In the genomic region with DNA sequence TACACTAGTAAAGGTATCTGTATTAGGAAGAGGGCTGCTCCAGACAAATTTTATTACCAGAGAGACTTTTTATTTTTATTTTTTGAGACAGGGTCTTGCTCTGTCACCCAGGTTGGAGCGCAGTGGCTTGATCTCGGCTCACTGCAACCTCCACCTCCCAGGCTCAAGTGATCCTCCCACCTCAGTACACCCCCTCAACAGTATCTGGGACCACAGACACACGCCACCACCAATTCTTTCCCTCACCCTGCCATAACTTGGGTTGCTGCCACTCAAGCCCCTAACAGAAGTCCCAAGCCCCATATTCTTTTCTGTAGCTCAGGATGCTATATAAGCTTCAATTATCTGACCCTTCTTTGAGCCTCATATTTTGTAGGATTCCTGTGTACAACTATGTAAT, we compare ENCODE assay signal across 11 cellular contexts. TPM values are rescaled to one million over a fixed set of nuclear protein-coding genes. Genes with fewer than 3 reads are reported as not detected.
A peak's percentile ranks its signal among the peaks of the same experiment; 100 is the strongest.
DNase-seq lines count a peak whose midpoint lies in the region; ATAC-seq, FAIRE-seq and TF ChIP-seq lines count a peak whose summit lies in the region.
"Had no signal": no experiment of that assay in that cellular context is flagged by ENCODE, and none has a peak within 500 bp of the region (broad histone marks: within the 10 kb centered on the region; RNA-seq: fewer than 3 reads in every experiment).

No MANE protein-coding gene starts in this region.

- peaks cover 3% of the 10 kb centered on the region for H3K9me3 Mint-ChIP-seq in natural killer cell treated with Interleukin-12 subunit alpha and Interleukin-12 subunit beta and Interleukin-15 and Interleukin-18, amount 100 ng/mL, for 72 hours

- ATAC-seq in HepG2 (no peak), right lobe of liver (no peak), body of pancreas (no peak), GM21528 (IDR thresholded peaks at IDR 0.05; ENCODE audit: low FRiP score, unreplicated experiment) (no peak), GM18858 (IDR thresholded peaks at IDR 0.05; ENCODE audit: unreplicated experiment) (no peak)
- no peak for ATAC-seq in natural killer cell treated with Interleukin-12 subunit alpha and Interleukin-12 subunit beta and Interleukin-15 and Interleukin-18, amount 100 ng/mL, for 72 hours

- no peak overlapping the region for H2AFZ ChIP-seq in HepG2 (ENCODE audit: low read length)

- H3K27me3 ChIP-seq in HepG2 (ENCODE audit: control insufficient read depth in 1 of 2, insufficient read depth in 2 of 2, low read length in 2 of 2) (no peaks in the 10 kb centered on the region; a peak in 1 of 5 replicates), right lobe of liver (no peaks in the 10 kb centered on the region), body of pancreas (no peaks in the 10 kb centered on the region), vagina (no peaks in the 10 kb centered on the region)

- CTCF ChIA-PET in HepG2 (lab: Yijun Ruan, JAX; ENCODE audit: low intra/inter-chr PET ratio, low total read pairs): no interaction called here

- no TSS peak for BruUV-seq in HepG2 (replicated peaks; lab: Mats Ljungman, UMichigan)

- H3K36me3 ChIP-seq in HepG2 (replicated peaks in 1 of 2; ENCODE audit: control insufficient read depth in 1 of 2, insufficient read depth in 2 of 2, low read length in 2 of 2): peaks cover 24 to 76% of the 10 kb centered on the region in 2 experiments
- no peaks in the 10 kb centered on the region for H3K36me3 ChIP-seq in right lobe of liver
- no peaks in the 10 kb centered on the region for H3K36me3 ChIP-seq in body of pancreas (replicated peaks in 1 of 2; ENCODE audit: insufficient read depth in 1 of 2, low read depth in 2 of 2)
- H3K36me3 ChIP-seq in vagina: peaks cover 0 to 13% of the 10 kb centered on the region in 2 donors

- H3K36me3 Mint-ChIP-seq in natural killer cell treated with Interleukin-12 subunit alpha and Interleukin-12 subunit beta and Interleukin-15 and Interleukin-18, amount 100 ng/mL, for 72 hours: peaks cover 67% of the 10 kb centered on the region

- no peak for TF ChIP-seq EP300 in HepG2 (IDR thresholded peaks at IDR 0.05; ENCODE audit: low read depth in 2 of 2, low read length in 2 of 2)
- no peak for TF ChIP-seq EP300 in HepG2 (CRISPR knock-in tag; IDR thresholded peaks at IDR 0.05; ENCODE audit: borderline replicate concordance)

- H3K27ac Mint-ChIP-seq in natural killer cell treated with Interleukin-12 subunit alpha and Interleukin-12 subunit beta and Interleukin-15 and Interleukin-18, amount 100 ng/mL, for 72 hours: peak overlapping the region; percentile 86 to 99

- WGBS in HepG2 (ENCODE audit: low lambda C conversion rate): 62% methylated on average over 3 of the region's 3 CpGs
- WGBS in right lobe of liver (ENCODE audit: insufficient coverage, low coverage, low lambda C conversion rate, missing lambda C conversion rate): 36% methylated on average over 2 of the region's 3 CpGs
- WGBS in body of pancreas, 2 donors: 59% methylated on average over 3 of the region's 3 CpGs

- peaks cover 98% of the 10 kb centered on the region for H3K79me2 ChIP-seq in HepG2 (ENCODE audit: insufficient read depth, low read length)

- H3K4me3 ChIP-seq in HepG2 (replicated peaks in 1 of 3; ENCODE audit: insufficient read depth in 1 of 3, low read depth in 2 of 3, low read length in 3 of 3) (peak overlapping the region; percentile 45 to 50 (median 49); a peak in 4 of 6 replicates), right lobe of liver (no peak overlapping the region), body of pancreas (no peak overlapping the region), vagina (no peak overlapping the region)

- H3K27me3 Mint-ChIP-seq in natural killer cell treated with Interleukin-12 subunit alpha and Interleukin-12 subunit beta and Interleukin-15 and Interleukin-18, amount 100 ng/mL, for 72 hours: no peaks in the 10 kb centered on the region

- H3K4me1 Mint-ChIP-seq in natural killer cell treated with Interleukin-12 subunit alpha and Interleukin-12 subunit beta and Interleukin-15 and Interleukin-18, amount 100 ng/mL, for 72 hours (ENCODE audit: low read depth in 2 of 2): peaks cover 69 to 90% of the 10 kb centered on the region in 2 donors

- in situ Hi-C loops in HepG2 (cut with HindIII; ENCODE audit: extremely low pct_ligation_motif_present, low pct_unique_long_range_greater_than_20kb): no loop called here

- peak overlapping the region; percentile 38 for H3K27ac ChIP-seq in HepG2 (ENCODE audit: extremely low read length, insufficient read depth, low read length)
- no peak overlapping the region for H3K27ac ChIP-seq in right lobe of liver
- peak overlapping the region in 3 of 4 donors; percentile 94 to 98 (median 96) for H3K27ac ChIP-seq in body of pancreas
- peak overlapping the region; percentile 99 for H3K27ac ChIP-seq in vagina

- POLR2A ChIA-PET in HepG2 (lab: Yijun Ruan, JAX): interaction anchor here (0.6 to 33.2 kb wide), 8 partner anchors 12 to 111 kb away, joined by 3 to 2822 read pairs (median 12); a partner anchor contains a TSS

- H3K4me2 ChIP-seq in HepG2 (ENCODE audit: low read depth, low read length): peak overlapping the region; percentile 83

- peak overlapping the region; percentile 98 for H3K4me3 Mint-ChIP-seq in natural killer cell treated with Interleukin-12 subunit alpha and Interleukin-12 subunit beta and Interleukin-15 and Interleukin-18, amount 100 ng/mL, for 72 hours

- peak overlapping the region; percentile 17; the same call in 1 of the 2 replicates for H3K9ac ChIP-seq in HepG2 (ENCODE audit: insufficient read depth, low read depth, low read length)

- no peaks in the 10 kb centered on the region for H3K9me3 ChIP-seq in HepG2 (ENCODE audit: low read length)
- no peaks in the 10 kb centered on the region for H3K9me3 ChIP-seq in right lobe of liver
- no peaks in the 10 kb centered on the region for H3K9me3 ChIP-seq in body of pancreas
- no peaks in the 10 kb centered on the region for H3K9me3 ChIP-seq in vagina

- peaks cover 11% of the 10 kb centered on the region; the same call in 1 of the 2 replicates for H4K20me1 ChIP-seq in HepG2 (ENCODE audit: insufficient read depth, low read length)

- H3K4me1 ChIP-seq in HepG2 (ENCODE audit: insufficient read depth, low read length) (peaks cover 99% of the 10 kb centered on the region), right lobe of liver (peaks cover 0 to 74% (median 40%) of the 10 kb centered on the region in 4 donors), body of pancreas (peaks cover 94% of the 10 kb centered on the region), vagina (peaks cover 100% of the 10 kb centered on the region)

- TF ChIP-seq CTCF in HepG2 (CRISPR knock-in tag; IDR thresholded peaks at IDR 0.05) (no peak), right lobe of liver (IDR thresholded peaks at IDR 0.05) (no peak), body of pancreas (IDR thresholded peaks at IDR 0.05) (no peak), vagina (IDR thresholded peaks at IDR 0.05) (no peak)

- no peak for FAIRE-seq in HepG2 (lab: Jason Lieb, UNC)
- FAIRE-seq: D721Med had no signal

- DNase-seq in HepG2 (ENCODE audit: low spot score) (no peak), right lobe of liver (no peak), body of pancreas (no peak), vagina (ENCODE audit: extremely low spot score in 2 of 2) (no peak), NCI-H748 (lab: John Stamatoyannopoulos, UW; ENCODE audit: unreplicated experiment) (no peak)
- no peak for DNase-seq in natural killer cell treated with Interleukin-12 subunit alpha and Interleukin-12 subunit beta and Interleukin-15 and Interleukin-18, amount 100 ng/mL, for 72 hours (ENCODE audit: low spot score)
- DNase-seq: islet precursor cell; stimulated activated naive CD4-positive, alpha-beta T cell had no signal

- TF ChIP-seq POLR2A in HepG2 (IDR thresholded peaks at IDR 0.05; ENCODE audit: insufficient read depth in 1 of 2, low read depth in 2 of 2, low read length in 2 of 2) (no peak), right lobe of liver (IDR thresholded peaks at IDR 0.05) (no peak), body of pancreas (IDR thresholded peaks at IDR 0.05) (no peak), vagina (IDR thresholded peaks at IDR 0.05) (no peak)

- no peak for TF ChIP-seq RAD21 in HepG2 (CRISPR knock-in tag; IDR thresholded peaks at IDR 0.05)

- intact Hi-C loops in HepG2 (cut with micrococcal nuclease; ENCODE audit: unreplicated experiment) (no loop called here), right lobe of liver (cut with DNase I) (no loop called here), body of pancreas (cut with DNase I) (no loop called here), vagina (cut with DNase I) (no loop called here)

RNA-seq across cellular contexts. Expression of a gene that starts 6.9 kb away (rescaled TPM):
- total RNA-seq in HepG2 (2016; rRNA removed; fragmentation: Illumina TruSeq; extraction: Trizol): 164 and 200 TPM in 2 replicates
- 60.9 and 61.0 TPM in 2 replicates for total RNA-seq in HepG2 (2016; cell fraction: cytosol; rRNA removed; fragmentation: Illumina TruSeq; extraction: Trizol; ENCODE audit: low read depth)
- 169 and 173 TPM in 2 replicates for total RNA-seq in HepG2 (2016; cell fraction: insoluble cytoplasmic fraction; rRNA removed; fragmentation: Illumina TruSeq; extraction: Trizol)
- 190 and 201 TPM in 2 replicates for total RNA-seq in HepG2 (2016; cell fraction: membrane; rRNA removed; fragmentation: Illumina TruSeq; extraction: Trizol)
- 135 and 148 TPM in 2 replicates for total RNA-seq in HepG2 (2016; cell fraction: nucleus; rRNA removed; fragmentation: Illumina TruSeq; extraction: Trizol)
- polyA plus RNA-seq in HepG2 (2011; rRNA removed): 258 and 259 TPM in 2 replicates
- polyA plus RNA-seq in HepG2 (2011; cell fraction: cytosol; rRNA removed): 215 and 224 TPM in 2 replicates
- 123 and 146 TPM in 2 replicates for polyA plus RNA-seq in HepG2 (2011; cell fraction: nucleus; rRNA removed)
- polyA plus RNA-seq in HepG2 (2012): 184 and 192 TPM in 2 replicates
- polyA plus RNA-seq in HepG2 (2016; cell fraction: cytosol; fragmentation: Illumina TruSeq; extraction: Trizol; ENCODE audit: low read depth): 77.5 and 91.4 TPM in 2 replicates
- 214 and 252 TPM in 2 replicates for polyA plus RNA-seq in HepG2 (2016; cell fraction: insoluble cytoplasmic fraction; fragmentation: Illumina TruSeq; extraction: Trizol; ENCODE audit: low read depth)
- polyA plus RNA-seq in HepG2 (2016; cell fraction: membrane; fragmentation: Illumina TruSeq; extraction: Trizol; ENCODE audit: low read depth): 208 and 211 TPM in 2 replicates
- 168 and 174 TPM in 2 replicates for polyA plus RNA-seq in HepG2 (2016; cell fraction: nucleus; fragmentation: Illumina TruSeq; extraction: Trizol; ENCODE audit: insufficient read depth, low read depth)
- 34.8 and 259 TPM in 2 replicates for polyA minus RNA-seq in HepG2 (2011; rRNA and poly(A)+ RNA removed; ENCODE audit: low replicate concordance)
- 124 TPM in 2 replicates for polyA minus RNA-seq in HepG2 (2011; cell fraction: cytosol; rRNA and poly(A)+ RNA removed)
- polyA minus RNA-seq in HepG2 (2011; cell fraction: nucleus; rRNA and poly(A)+ RNA removed): 215 and 221 TPM in 2 replicates
- total RNA-seq in right lobe of liver: 10 to 100 TPM; 30.5 to 96.1 (median 63.4) TPM
- total RNA-seq in body of pancreas: 100 to 1,000 TPM in 1 of 2 donors, 10 to 100 TPM in 1; 96.2 to 103 TPM
- total RNA-seq in natural killer cell treated with Interleukin-12 subunit alpha and Interleukin-12 subunit beta and Interleukin-15 and Interleukin-18, amount 100 ng/mL, for 72 hours: 100 to 1,000 TPM; 140 to 325 TPM
- total RNA-seq in vagina: 57.2 TPM

RNA-seq across cellular contexts. Expression of a gene that starts 23.3 kb away (rescaled TPM):
- total RNA-seq in HepG2 (2016; rRNA removed; fragmentation: Illumina TruSeq; extraction: Trizol): 124 and 190 TPM in 2 replicates
- 19.7 and 21.4 TPM in 2 replicates for total RNA-seq in HepG2 (2016; cell fraction: cytosol; rRNA removed; fragmentation: Illumina TruSeq; extraction: Trizol; ENCODE audit: low read depth)
- total RNA-seq in HepG2 (2016; cell fraction: insoluble cytoplasmic fraction; rRNA removed; fragmentation: Illumina TruSeq; extraction: Trizol): 123 and 174 TPM in 2 replicates
- total RNA-seq in HepG2 (2016; cell fraction: membrane; rRNA removed; fragmentation: Illumina TruSeq; extraction: Trizol): 59.2 and 59.7 TPM in 2 replicates
- total RNA-seq in HepG2 (2016; cell fraction: nucleus; rRNA removed; fragmentation: Illumina TruSeq; extraction: Trizol): 91.9 and 95.0 TPM in 2 replicates
- polyA plus RNA-seq in HepG2 (2011; rRNA removed): 20.0 and 34.3 TPM in 2 replicates
- 21.1 and 21.9 TPM in 2 replicates for polyA plus RNA-seq in HepG2 (2011; cell fraction: cytosol; rRNA removed)
- polyA plus RNA-seq in HepG2 (2011; cell fraction: nucleus; rRNA removed): 16.5 and 21.6 TPM in 2 replicates
- polyA plus RNA-seq in HepG2 (2012): 28.3 and 61.6 TPM in 2 replicates
- polyA plus RNA-seq in HepG2 (2016; cell fraction: cytosol; fragmentation: Illumina TruSeq; extraction: Trizol; ENCODE audit: low read depth): 8.4 and 9.3 TPM in 2 replicates
- polyA plus RNA-seq in HepG2 (2016; cell fraction: insoluble cytoplasmic fraction; fragmentation: Illumina TruSeq; extraction: Trizol; ENCODE audit: low read depth): 186 and 207 TPM in 2 replicates
- 30.8 and 32.2 TPM in 2 replicates for polyA plus RNA-seq in HepG2 (2016; cell fraction: membrane; fragmentation: Illumina TruSeq; extraction: Trizol; ENCODE audit: low read depth)
- polyA plus RNA-seq in HepG2 (2016; cell fraction: nucleus; fragmentation: Illumina TruSeq; extraction: Trizol; ENCODE audit: insufficient read depth, low read depth): 122 and 124 TPM in 2 replicates
- 23.1 and 74.5 TPM in 2 replicates for polyA minus RNA-seq in HepG2 (2011; rRNA and poly(A)+ RNA removed; ENCODE audit: low replicate concordance)
- polyA minus RNA-seq in HepG2 (2011; cell fraction: cytosol; rRNA and poly(A)+ RNA removed): 31.8 and 39.1 TPM in 2 replicates
- polyA minus RNA-seq in HepG2 (2011; cell fraction: nucleus; rRNA and poly(A)+ RNA removed): 42.3 and 53.4 TPM in 2 replicates
- total RNA-seq in right lobe of liver: 1 to 10 TPM in 5 of 6 experiments, under 1 TPM in 1; 0.56 to 8.3 (median 2.8) TPM
- not detected for total RNA-seq in body of pancreas
- total RNA-seq in natural killer cell treated with Interleukin-12 subunit alpha and Interleukin-12 subunit beta and Interleukin-15 and Interleukin-18, amount 100 ng/mL, for 72 hours: 100 to 1,000 TPM in 1 of 2 donors, 10 to 100 TPM in 1; 51.8 to 102 TPM
- total RNA-seq in vagina: 6.1 TPM

Comparison
In these comparisons a context has a peak if more than half of its experiments do, and no peak if none do; other contexts are left out.
1. H3K27ac ChIP-seq: peak in HepG2 (single experiment), body of pancreas (3 of 4) and vagina (single experiment); none in right lobe of liver (0 of 3).
2. H3K4me3 ChIP-seq: peak in HepG2 (3 of 3); none in right lobe of liver (0 of 3), body of pancreas (0 of 2) and vagina (0 of 2).